Comparison of ENCODE assay signal across 37 cellular contexts in the genomic region with DNA sequence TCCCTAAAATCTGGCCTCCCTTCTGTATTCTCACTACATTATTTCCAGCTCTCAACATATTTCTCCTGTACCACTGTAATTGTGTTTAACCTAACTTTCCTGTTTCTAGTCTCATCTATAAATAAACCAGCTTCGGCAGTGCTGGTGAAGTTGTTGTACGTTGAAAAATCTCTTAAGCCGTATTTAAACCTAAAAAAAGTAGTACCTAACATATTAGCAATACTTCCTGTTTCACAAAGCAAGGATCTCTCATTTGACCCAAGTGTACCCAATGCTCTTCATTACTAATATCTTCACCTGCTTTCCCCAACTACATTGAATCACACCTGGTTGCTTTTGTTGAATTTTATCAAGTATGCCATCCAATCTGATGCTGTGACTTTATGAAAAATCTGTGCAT. TPM values are rescaled to one million over a fixed set of nuclear protein-coding genes. Genes with fewer than 3 reads are reported as not detected.
"Had no signal": no experiment of that assay in that cellular context is flagged by ENCODE, and none has a peak within 500 bp of the region (broad histone marks: within the 10 kb centered on the region; RNA-seq: fewer than 3 reads in every experiment).

No MANE protein-coding gene starts in this region.

- H3K27ac ChIP-seq: adrenal gland, body of pancreas, brain microvascular endothelial cell, breast epithelium, VCaP had no signal

- DNase-seq: activated B cell treated with CpG ODN at 0.5 μM for 24 hours; activated CD4-positive, alpha-beta memory T cell treated with anti-CD3 and anti-CD28 coated beads for 36 hours; activated CD4-positive, alpha-beta T cell treated with anti-CD3 and anti-CD28 coated beads for 4 hours; activated CD4-positive, alpha-beta T cell treated with anti-CD3 and anti-CD28 coated beads, Interleukin-2, amount 10 ng/mL, durations not matched to agents 24 days and 14 days; activated CD4-positive, alpha-beta T cell treated with anti-CD3 and anti-CD28 coated beads, Interleukin-2, amount 50 U/mL, for 1 hour; activated CD4-positive, alpha-beta T cell treated with anti-CD3 and anti-CD28 coated beads, Interleukin-2, amount 50 U/mL, for 4 hours; activated CD4-positive, CD25-positive, alpha-beta regulatory T cell treated with anti-CD3 and anti-CD28 coated beads, Interleukin-2, amount 50 U/mL, for 72 hours; activated CD8-positive, alpha-beta memory T cell treated with anti-CD3 and anti-CD28 coated beads, Interleukin-2, amount 50 U/mL, for 4 hours; activated CD8-positive, alpha-beta T cell treated with anti-CD3 and anti-CD28 coated beads for 36 hours; activated effector memory CD4-positive, alpha-beta T cell treated with anti-CD3 and anti-CD28 coated beads, Interleukin-2, amount 50 U/mL, for 16 hours; activated gamma-delta T cell treated with Interleukin-2 at 50 U/mL for 16 hours; activated naive CD4-positive, alpha-beta T cell; activated naive CD4-positive, alpha-beta T cell treated with anti-CD3 and anti-CD28 coated beads for 36 hours; activated naive CD4-positive, alpha-beta T cell treated with anti-CD3 and anti-CD28 coated beads, Interleukin-2, amount 50 U/mL, for 16 hours; activated naive CD8-positive, alpha-beta T cell treated with anti-CD3 and anti-CD28 coated beads for 36 hours; activated T-cell treated with anti-CD3 and anti-CD28 coated beads for 4 hours; activated T-cell treated with anti-CD3 and anti-CD28 coated beads, Interleukin-2, amount 50 U/mL, for 1 hour; activated T-cell treated with anti-CD3 and anti-CD28 coated beads, Interleukin-2, amount 50 U/mL, for 4 hours; activated T-cell treated with anti-CD3 and anti-CD28 coated beads, Interleukin-2, amount 50 U/mL, for 72 hours; adrenal gland; amniotic stem cell; aorta; body of pancreas; brain microvascular endothelial cell; central memory CD4-positive, alpha-beta T cell; T-helper 2 cell; T-helper 9 cell had no signal

- H3K9me3 ChIP-seq: adrenal gland, body of pancreas, breast epithelium had no signal

- H3K27me3 ChIP-seq: adrenal gland, body of pancreas, brain microvascular endothelial cell, breast epithelium had no signal

- H3K4me3 ChIP-seq: adrenal gland, body of pancreas, breast epithelium had no signal

- ATAC-seq: activated CD8-positive, alpha-beta T cell treated with anti-CD3 and anti-CD28 coated beads for 36 hours; activated naive CD4-positive, alpha-beta T cell treated with anti-CD3 and anti-CD28 coated beads, Interleukin-2, amount 50 U/mL, for 72 hours; activated T-cell treated with anti-CD3 and anti-CD28 coated beads, Interleukin-2, amount 50 U/mL, for 4 hours; activated T-cell treated with anti-CD3 and anti-CD28 coated beads, Interleukin-2, amount 50 U/mL, for 72 hours; activated T-helper 17 cell treated with anti-CD3 and anti-CD28 coated beads, Interleukin-2, amount 50 U/mL, for 72 hours; body of pancreas had no signal

- H3K36me3 ChIP-seq: adrenal gland, brain microvascular endothelial cell, breast epithelium had no signal

- FAIRE-seq: astrocyte, TTC549 had no signal

- H3K4me1 ChIP-seq: adrenal gland, body of pancreas, breast epithelium had no signal

RNA-seq across cellular contexts. Expression of a gene that starts 42.2 kb away (rescaled TPM):
- total RNA-seq: activated B cell treated with CpG ODN at 0.5 μM for 24 hours; activated CD4-positive, alpha-beta memory T cell treated with anti-CD3 and anti-CD28 coated beads for 36 hours; activated CD4-positive, alpha-beta T cell treated with anti-CD3 and anti-CD28 coated beads, Interleukin-2, amount 10 ng/mL, durations not matched to agents 24 days and 14 days; activated CD8-positive, alpha-beta memory T cell treated with anti-CD3 and anti-CD28 coated beads for 36 hours; activated CD8-positive, alpha-beta T cell treated with anti-CD3 and anti-CD28 coated beads for 36 hours; activated naive CD4-positive, alpha-beta T cell treated with anti-CD3 and anti-CD28 coated beads for 36 hours; activated naive CD4-positive, alpha-beta T cell treated with anti-CD3 and anti-CD28 coated beads, Interleukin-2, amount 50 U/mL, for 72 hours; activated naive CD8-positive, alpha-beta T cell treated with anti-CD3 and anti-CD28 coated beads for 36 hours; activated T-cell treated with anti-CD3 and anti-CD28 coated beads, Interleukin-2, amount 50 U/mL, for 4 hours; activated T-cell treated with anti-CD3 and anti-CD28 coated beads, Interleukin-2, amount 50 U/mL, for 72 hours; activated T-helper 1 cell treated with anti-CD3 and anti-CD28 coated beads, Interleukin-12 subunit alpha, Interleukin-12 subunit beta, Interleukin-2, Interleukin-4 antibody, amounts not matched to agents 30 ng/mL and 10 ng/mL and 1 ng/mL, durations not matched to agents 14 hours and 24 hours and 36 hours; activated T-helper 17 cell treated with anti-CD3 and anti-CD28 coated beads, Interleukin-2, amount 50 U/mL, for 72 hours; adrenal gland; aorta; astrocyte; body of pancreas; breast epithelium; cardiac septum; cerebellum had no signal
